Comparison of ENCODE assay signal across 21 cellular contexts in the genomic region with DNA sequence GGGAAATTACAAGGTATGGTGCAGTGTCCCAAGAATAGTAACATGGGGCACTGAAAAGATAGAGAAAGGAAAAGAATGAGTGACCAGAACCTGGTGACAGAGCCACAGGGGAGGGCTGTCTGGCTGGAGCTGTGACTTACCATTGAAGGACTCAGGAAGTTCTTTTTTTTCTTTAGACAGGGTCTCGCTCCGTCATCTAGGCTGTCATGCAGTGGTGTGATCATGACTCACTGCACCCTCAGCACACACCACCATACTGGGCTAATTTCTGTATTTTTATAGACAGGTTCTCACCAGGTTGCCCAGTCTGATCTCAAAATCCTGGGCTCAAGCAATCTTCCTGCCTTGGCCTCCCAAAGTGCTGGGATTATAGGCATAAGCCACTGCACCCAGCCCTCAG. TPM values are rescaled to one million over a fixed set of nuclear protein-coding genes. Genes with fewer than 3 reads are reported as not detected.
DNase-seq lines count a peak whose midpoint lies in the region; ATAC-seq, FAIRE-seq and TF ChIP-seq lines count a peak whose summit lies in the region.
"Had no signal": no experiment of that assay in that cellular context is flagged by ENCODE, and none has a peak within 500 bp of the region (broad histone marks: within the 10 kb centered on the region; RNA-seq: fewer than 3 reads in every experiment).

No MANE protein-coding gene starts in this region.

- no peak for TF ChIP-seq POLR2A in GM12892 (IDR thresholded peaks at IDR 0.05; ENCODE audit: low read depth, low read length)

- no peak for ATAC-seq in GM18498 (IDR thresholded peaks at IDR 0.05; ENCODE audit: unreplicated experiment)
- ATAC-seq: HCT116, Right ventricle myocardium inferior had no signal

- no peak for TF ChIP-seq CTCF in cardiac fibroblast (IDR thresholded peaks at IDR 0.05; ENCODE audit: low read depth, low read length)

- in situ Hi-C loops in G401 (cut with HindIII; ENCODE audit: low sequenced_read_pairs) = no loop called here

- DNase-seq in GM12892 (ENCODE audit: insufficient read length) (no peak), NOMO-1 treated with dmso at 0.1 percent for 144 hours (lab: John Stamatoyannopoulos, UW; ENCODE audit: unreplicated experiment) (peak; percentile 46), cardiac fibroblast (ENCODE audit: low read depth in 2 of 2) (peak; percentile 9 to 13), lung microvascular endothelial cell (ENCODE audit: low read depth in 2 of 2) (peak; percentile 48 to 90), T-helper 1 cell (no peak), mucosa of gallbladder (ENCODE audit: low spot score) (no peak), G401 (ENCODE audit: low spot score) (no peak)
- DNase-seq: activated naive CD4-positive, alpha-beta T cell; endodermal cell; head of caudate nucleus; KG1; NCI-H1930; NCI-H526 treated with DMSO at 0.1 percent for 48 hours; stimulated activated CD4-positive, alpha-beta T cell treated with anti-CD3 and anti-CD28 coated beads, Interleukin-15, amount 100 ng/mL, for 24 hours had no signal

- no peak overlapping the region for H3K4me3 ChIP-seq in cardiac fibroblast (replicated peaks in 1 of 2; ENCODE audit: low read depth in 2 of 2, low read length in 2 of 2)
- H3K4me3 ChIP-seq: cardiac muscle cell had no signal

- peak; percentile 14 for FAIRE-seq in GM12892 (lab: Jason Lieb, UNC)
- FAIRE-seq: D721Med had no signal

RNA-seq across cellular contexts. Expression of a gene that starts 8.8 kb away (rescaled TPM):
- polyA plus RNA-seq in GM12892 (2012; ENCODE audit: missing spikeins) = 0.21 TPM
- total RNA-seq in lung microvascular endothelial cell = not detected in 2 replicates
- total RNA-seq in mucosa of gallbladder = 13.3 TPM
- total RNA-seq in G401 (2014; rRNA removed; shearing (Covaris generic)) = not detected in 2 replicates
- total RNA-seq: activated CD8-positive, alpha-beta memory T cell treated with anti-CD3 and anti-CD28 coated beads for 36 hours; cardiac muscle cell; endodermal cell; progenitor cell of endocrine pancreas; Right ventricle myocardium inferior had no signal
- polyA plus RNA-seq: cardiac muscle cell had no signal

Comparison
In these comparisons a context has a peak if more than half of its experiments do, and no peak if none do; other contexts are left out.
1. DNase-seq: peak in NOMO-1 treated with dmso at 0.1 percent for 144 hours (single experiment), cardiac fibroblast (2 of 2) and lung microvascular endothelial cell (2 of 2); none in GM12892 (single experiment), T-helper 1 cell (0 of 5), mucosa of gallbladder (single experiment) and G401 (single experiment).
2. RNA of a gene that starts 8.8 kb away (total RNA-seq): 13.3 TPM in mucosa of gallbladder (single experiment); not detected in lung microvascular endothelial cell and not detected in G401; every median in the first group is over 10 times any median in the second.